ENCODE assay signal across 1 cellular context in the genomic region with DNA sequence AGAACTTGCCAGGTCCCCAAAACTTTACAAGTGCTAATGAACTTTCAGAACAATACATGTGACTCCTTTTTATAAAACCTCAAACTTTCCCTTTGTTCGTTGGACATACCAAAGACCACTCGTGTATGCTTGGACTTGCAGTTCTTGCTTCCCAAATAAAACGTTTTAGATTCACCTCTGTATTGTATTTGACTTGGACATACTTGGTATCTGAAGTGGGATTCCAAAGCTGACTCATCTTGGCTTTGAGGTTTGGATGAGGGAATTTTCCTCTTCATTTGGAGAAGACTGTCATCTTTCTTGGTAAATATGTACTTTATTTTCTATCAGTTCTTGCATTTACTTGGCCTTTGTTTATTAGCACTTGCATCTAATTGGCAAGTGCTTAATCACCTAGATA.
TF ChIP-seq lines count a peak whose summit lies in the region.

No MANE protein-coding gene starts in this region.

TF ChIP-seq in HepG2, 621 proteins besides CTCF, POLR2A, EP300 and RAD21:
- TF ChIP-seq SMAD9 (CRISPR knock-in tag; IDR thresholded peaks at IDR 0.05) (no peak), ZNF207 (IDR thresholded peaks at IDR 0.05; ENCODE audit: borderline replicate concordance) (no peak), KDM2A (CRISPR knock-in tag; IDR thresholded peaks at IDR 0.05; ENCODE audit: borderline replicate concordance, low read depth) (no peak), ZNF333 (CRISPR knock-in tag; IDR thresholded peaks at IDR 0.05; ENCODE audit: borderline replicate concordance) (no peak), MAF1 (CRISPR knock-in tag; IDR thresholded peaks at IDR 0.05; ENCODE audit: borderline replicate concordance) (no peak), ZNF383 (CRISPR knock-in tag; IDR thresholded peaks at IDR 0.05; ENCODE audit: borderline replicate concordance) (no peak)
